In genomic region chr21:15415541-15416261, GRCh38 we compare ENCODE assay signal across 1 cellular context.
TF ChIP-seq lines count a peak whose summit lies in the region.

No MANE protein-coding gene starts in this region.

TF ChIP-seq in HepG2, 621 proteins besides CTCF, POLR2A, EP300 and RAD21:
- TF ChIP-seq SAP130 (CRISPR knock-in tag; IDR thresholded peaks at IDR 0.05; ENCODE audit: low read depth) = no peak
- TF ChIP-seq SNAPC2 (CRISPR knock-in tag; IDR thresholded peaks at IDR 0.05) = no peak
- TF ChIP-seq ELF4 (CRISPR knock-in tag; IDR thresholded peaks at IDR 0.05; ENCODE audit: borderline replicate concordance) = no peak
- no peak for TF ChIP-seq ZNF407 (CRISPR knock-in tag; IDR thresholded peaks at IDR 0.05; ENCODE audit: not compliant biosample characterization)
- TF ChIP-seq NCOR1 (IDR thresholded peaks at IDR 0.05; ENCODE audit: borderline replicate concordance, low read length) = no peak
- TF ChIP-seq HBP1 (CRISPR knock-in tag; IDR thresholded peaks at IDR 0.05; ENCODE audit: low read depth) = no peak
- peak; percentile 61; the same call in 1 of the 2 replicates for TF ChIP-seq HOXD1 (CRISPR knock-in tag; IDR thresholded peaks at IDR 0.05)
- TF ChIP-seq ZKSCAN1 (IDR thresholded peaks at IDR 0.05; ENCODE audit: low read length) = no peak
- TF ChIP-seq NPAS2 (CRISPR knock-in tag; IDR thresholded peaks at IDR 0.05; ENCODE audit: borderline replicate concordance) = no peak
- TF ChIP-seq HNF4A (CRISPR knock-in tag; IDR thresholded peaks at IDR 0.05) = 0 out of 2 replicates have a peak, but pooled peaks have one; percentile 6
- no peak for TF ChIP-seq DBP (CRISPR knock-in tag; IDR thresholded peaks at IDR 0.05; ENCODE audit: not compliant biosample characterization)
TF ChIP-seq in HepG2: peak in this region for 2.
